In genomic region chr2:1899396-1899730, GRCh38 we compare ENCODE assay signal across 30 cellular contexts.
"Had no signal": no experiment of that assay in that cellular context is flagged by ENCODE, and none has a peak within 500 bp of the region (broad histone marks: within the 10 kb centered on the region; RNA-seq: fewer than 3 reads in every experiment).

No MANE protein-coding gene starts in this region.

- H3K27me3 ChIP-seq: neural progenitor cell, neutrophil, ovary, testis, thyroid gland, transverse colon, upper lobe of left lung, vagina had no signal

- DNase-seq: islet precursor cell; left ventricle myocardium inferior; mesendoderm; naive B cell; natural killer cell; nephron progenitor cell; occipital lobe; ovary; posterior cingulate gyrus; retina; right cardiac atrium; stimulated activated CD4-positive, alpha-beta T cell treated with anti-CD3 and anti-CD28 coated beads, Interleukin-12 subunit alpha, Interleukin-12 subunit beta, amount 100 ng/mL, for 4 hours; stimulated activated CD4-positive, alpha-beta T cell treated with anti-CD3 and anti-CD28 coated beads, Interleukin-15, amount 100 ng/mL, for 24 hours; stimulated activated CD4-positive, alpha-beta T cell treated with anti-CD3 and anti-CD28 coated beads, Interleukin-2, amount 100 ng/mL, for 24 hours; stimulated activated CD4-positive, alpha-beta T cell treated with anti-CD3 and anti-CD28 coated beads, Interleukin-4, amount 100 ng/mL, for 1 hour; stimulated activated naive B cell treated with anti-CD40 and anti-IgM and Interleukin-4, amounts not matched to agents 10 μg/mL and 1 μg/mL and 100 μg/mL, for 72 hours; stimulated activated naive CD8-positive, alpha-beta T cell treated with anti-CD3 and anti-CD28 coated beads, Interleukin-15, Interleukin-2, amounts not matched to agents 100 U/mL and 50 U/mL, for 24 hours; stomach; testis; thyroid gland; transverse colon; upper lobe of left lung had no signal

- H3K36me3 ChIP-seq: left ventricle myocardium inferior, neural progenitor cell, neutrophil, ovary, prostate gland, stomach, thyroid gland, transverse colon, upper lobe of left lung, vagina had no signal

- H3K27ac ChIP-seq: left ventricle myocardium inferior, neural progenitor cell, neutrophil, ovary, prostate gland, skin epidermis, stomach, testis, thyroid gland, transverse colon, upper lobe of left lung, vagina had no signal

- H3K4me3 ChIP-seq: left ventricle myocardium inferior, lung, neural progenitor cell, ovary, prostate gland, skin epidermis, stomach, testis, thyroid gland, transverse colon, upper lobe of left lung, vagina had no signal

- ATAC-seq: natural killer cell; sciatic nerve; stimulated activated naive B cell treated with anti-CD40 and anti-IgM and Interleukin-4, amounts not matched to agents 10 μg/mL and 1 μg/mL and 100 μg/mL, for 72 hours; stimulated activated naive CD8-positive, alpha-beta T cell treated with anti-CD3 and anti-CD28 coated beads, Interleukin-15, Interleukin-2, amounts not matched to agents 100 U/mL and 50 U/mL, for 24 hours had no signal

- H3K4me1 Mint-ChIP-seq: mesothelial cell of epicardium; naive B cell; natural killer cell; nephron progenitor cell; stimulated activated naive B cell treated with anti-CD40 and anti-IgM and Interleukin-4, amounts not matched to agents 10 μg/mL and 1 μg/mL and 100 μg/mL, for 72 hours had no signal

- H3K9ac ChIP-seq: neural progenitor cell had no signal

- H3K9me3 ChIP-seq: neutrophil, ovary, prostate gland, stomach, testis, thyroid gland, transverse colon, upper lobe of left lung, vagina had no signal

- H3K4me3 Mint-ChIP-seq: mesothelial cell of epicardium; naive B cell; natural killer cell; nephron progenitor cell; neural progenitor cell; stimulated activated naive B cell treated with anti-CD40 and anti-IgM and Interleukin-4, amounts not matched to agents 10 μg/mL and 1 μg/mL and 100 μg/mL, for 72 hours had no signal

- H3K9me3 Mint-ChIP-seq: natural killer cell had no signal

- H3K27ac Mint-ChIP-seq: mesothelial cell of epicardium; naive B cell; natural killer cell; nephron progenitor cell; stimulated activated naive B cell treated with anti-CD40 and anti-IgM and Interleukin-4, amounts not matched to agents 10 μg/mL and 1 μg/mL and 100 μg/mL, for 72 hours had no signal

- H3K4me1 ChIP-seq: neural progenitor cell, prostate gland, stomach, testis, thyroid gland, transverse colon, upper lobe of left lung, vagina had no signal

- H3K36me3 Mint-ChIP-seq: mesothelial cell of epicardium; naive B cell; natural killer cell; neural progenitor cell; stimulated activated naive B cell treated with anti-CD40 and anti-IgM and Interleukin-4, amounts not matched to agents 10 μg/mL and 1 μg/mL and 100 μg/mL, for 72 hours had no signal
